In genomic region chr15:70772402-70772801, GRCh38 we compare ENCODE assay signal across 18 cellular contexts.
"Had no signal": no experiment of that assay in that cellular context is flagged by ENCODE, and none has a peak within 500 bp of the region (broad histone marks: within the 10 kb centered on the region; RNA-seq: fewer than 3 reads in every experiment).

No MANE protein-coding gene starts in this region.

- H3K27me3 Mint-ChIP-seq: type B pancreatic cell had no signal

- H3K27me3 ChIP-seq: foreskin keratinocyte, hepatocyte, ovary, right atrium auricular region, sigmoid colon had no signal

- H3K9me3 ChIP-seq: mucosa of descending colon, ovary, right atrium auricular region, sigmoid colon had no signal

- H3K36me3 Mint-ChIP-seq: naive thymus-derived CD8-positive, alpha-beta T cell; type B pancreatic cell had no signal

- H3K4me3 Mint-ChIP-seq: naive thymus-derived CD8-positive, alpha-beta T cell; neural crest cell; type B pancreatic cell had no signal

- H3K36me3 ChIP-seq: ovary, right atrium auricular region, sigmoid colon had no signal

- H2AFZ ChIP-seq: hepatocyte had no signal

- DNase-seq: cortex of kidney; dorsolateral prefrontal cortex; effector CD8-positive, alpha-beta T cell; foreskin keratinocyte; head of caudate nucleus; mammary epithelial cell; mucosa of descending colon; naive thymus-derived CD8-positive, alpha-beta T cell; ovary; sigmoid colon; stimulated activated CD4-positive, alpha-beta T cell treated with anti-CD3 and anti-CD28 coated beads, Interleukin-12 subunit alpha, Interleukin-12 subunit beta, amount 100 ng/mL, for 4 hours; stimulated activated CD4-positive, alpha-beta T cell treated with anti-CD3 and anti-CD28 coated beads, Interleukin-2, amount 100 ng/mL, for 48 hours; stimulated activated naive CD4-positive, alpha-beta T cell treated with Interleukin-2 at 50 U/mL for 16 hours had no signal

- H3K4me3 ChIP-seq: dorsolateral prefrontal cortex, hepatocyte, mucosa of descending colon, ovary, right atrium auricular region, sigmoid colon, skin epidermis had no signal

- H3K27ac Mint-ChIP-seq: naive thymus-derived CD8-positive, alpha-beta T cell; type B pancreatic cell had no signal

- H3K4me1 ChIP-seq: sigmoid colon had no signal

- H3K4me1 Mint-ChIP-seq: neural crest cell had no signal

- H3K4me2 ChIP-seq: hepatocyte had no signal

- ATAC-seq: foreskin keratinocyte; mucosa of descending colon; naive thymus-derived CD8-positive, alpha-beta T cell had no signal

- H3K79me2 ChIP-seq: hepatocyte had no signal

- H3K27ac ChIP-seq: dorsolateral prefrontal cortex, foreskin keratinocyte, hepatocyte, ovary, right atrium auricular region, sigmoid colon, skin epidermis had no signal
